In genomic region chr6:134642217-134642616, GRCh38 we compare ENCODE assay signal across 1 cellular context.
TF ChIP-seq lines count a peak whose summit lies in the region.

No MANE protein-coding gene starts in this region.

TF ChIP-seq in SK-N-SH treated with all-trans-retinoic acid at 6 μM for 48 hours, 23 proteins besides CTCF, POLR2A, EP300 and RAD21 (continued from another document):
- TF ChIP-seq CSRNP3 (CRISPR knock-in tag; IDR thresholded peaks at IDR 0.05) (no peak), ARNTL (CRISPR knock-in tag; IDR thresholded peaks at IDR 0.05; ENCODE audit: borderline replicate concordance, low read depth) (no peak), ZFP30 (CRISPR knock-in tag; IDR thresholded peaks at IDR 0.05) (no peak)
